In genomic region chr3:38018296-38019266, GRCh38 we compare ENCODE assay signal across 1 cellular context.
TF ChIP-seq lines count a peak whose summit lies in the region.

No MANE protein-coding gene starts in this region.

TF ChIP-seq in GM12878, 131 proteins besides CTCF, POLR2A, EP300 and RAD21:
- no peak for TF ChIP-seq NFXL1 (IDR thresholded peaks at IDR 0.05; ENCODE audit: borderline replicate concordance)
- no peak for TF ChIP-seq CBX3 (IDR thresholded peaks at IDR 0.05; ENCODE audit: borderline replicate concordance, low read depth)
- TF ChIP-seq, protein P1, sequence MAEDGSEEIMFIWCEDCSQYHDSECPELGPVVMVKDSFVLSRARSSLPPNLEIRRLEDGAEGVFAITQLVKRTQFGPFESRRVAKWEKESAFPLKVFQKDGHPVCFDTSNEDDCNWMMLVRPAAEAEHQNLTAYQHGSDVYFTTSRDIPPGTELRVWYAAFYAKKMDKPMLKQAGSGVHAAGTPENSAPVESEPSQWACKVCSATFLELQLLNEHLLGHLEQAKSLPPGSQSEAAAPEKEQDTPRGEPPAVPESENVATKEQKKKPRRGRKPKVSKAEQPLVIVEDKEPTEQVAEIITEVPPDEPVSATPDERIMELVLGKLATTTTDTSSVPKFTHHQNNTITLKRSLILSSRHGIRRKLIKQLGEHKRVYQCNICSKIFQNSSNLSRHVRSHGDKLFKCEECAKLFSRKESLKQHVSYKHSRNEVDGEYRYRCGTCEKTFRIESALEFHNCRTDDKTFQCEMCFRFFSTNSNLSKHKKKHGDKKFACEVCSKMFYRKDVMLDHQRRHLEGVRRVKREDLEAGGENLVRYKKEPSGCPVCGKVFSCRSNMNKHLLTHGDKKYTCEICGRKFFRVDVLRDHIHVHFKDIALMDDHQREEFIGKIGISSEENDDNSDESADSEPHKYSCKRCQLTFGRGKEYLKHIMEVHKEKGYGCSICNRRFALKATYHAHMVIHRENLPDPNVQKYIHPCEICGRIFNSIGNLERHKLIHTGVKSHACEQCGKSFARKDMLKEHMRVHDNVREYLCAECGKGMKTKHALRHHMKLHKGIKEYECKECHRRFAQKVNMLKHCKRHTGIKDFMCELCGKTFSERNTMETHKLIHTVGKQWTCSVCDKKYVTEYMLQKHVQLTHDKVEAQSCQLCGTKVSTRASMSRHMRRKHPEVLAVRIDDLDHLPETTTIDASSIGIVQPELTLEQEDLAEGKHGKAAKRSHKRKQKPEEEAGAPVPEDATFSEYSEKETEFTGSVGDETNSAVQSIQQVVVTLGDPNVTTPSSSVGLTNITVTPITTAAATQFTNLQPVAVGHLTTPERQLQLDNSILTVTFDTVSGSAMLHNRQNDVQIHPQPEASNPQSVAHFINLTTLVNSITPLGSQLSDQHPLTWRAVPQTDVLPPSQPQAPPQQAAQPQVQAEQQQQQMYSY (CRISPR knock-in tag; IDR thresholded peaks at IDR 0.05), result no peak
- TF ChIP-seq ELK1 (IDR thresholded peaks at IDR 0.05; ENCODE audit: low read depth, low read length), result no peak
- TF ChIP-seq SRF (IDR thresholded peaks at IDR 0.05; ENCODE audit: low read depth in 2 of 2, low read length in 2 of 2), result peak; percentile 23 to 54; a peak in 2 of 4 replicates
TF ChIP-seq in GM12878: peak in this region for 1.
